1 cellular context compared by ENCODE assay signal in the genomic region with DNA sequence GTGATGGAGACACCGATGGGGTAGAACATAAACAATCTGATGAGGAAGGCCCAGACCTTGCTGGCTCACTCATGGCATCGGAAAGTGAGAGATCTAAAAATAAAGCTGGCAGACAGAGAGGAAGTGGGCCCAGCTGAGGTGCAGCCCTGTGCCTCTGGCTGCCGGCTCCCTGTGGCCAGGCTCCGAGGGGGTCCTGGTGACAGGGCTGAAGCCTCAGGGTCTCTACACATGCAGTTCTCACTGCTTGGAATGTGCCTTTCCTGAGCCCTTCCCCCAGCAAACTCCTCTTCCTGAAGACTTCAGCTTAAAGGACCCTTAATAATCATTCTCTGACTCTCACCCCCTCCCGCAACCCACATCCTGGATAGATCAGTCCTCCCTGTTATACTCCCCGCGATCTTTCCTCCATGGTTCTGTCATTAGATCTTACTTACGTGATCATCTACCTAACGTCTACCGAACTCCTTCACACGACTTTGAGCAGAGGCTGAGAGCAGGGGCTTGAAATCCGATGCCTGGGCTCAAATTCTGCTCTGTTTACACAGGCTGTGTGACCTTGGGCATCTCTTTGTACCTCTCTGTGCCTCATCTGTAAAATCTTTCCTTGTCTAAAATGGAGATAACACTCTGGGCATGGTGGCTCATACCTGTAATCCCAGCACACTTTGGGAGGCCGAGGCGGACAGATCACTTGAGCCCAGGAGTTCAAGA.
A peak's percentile ranks its signal among the peaks of the same experiment; 100 is the strongest.
TF ChIP-seq lines count a peak whose summit lies in the region.

No MANE protein-coding gene starts in this region.

TF ChIP-seq in GM12878, 131 proteins besides CTCF, POLR2A, EP300 and RAD21 (continued from another document):
- TF ChIP-seq GATAD2B (conservative IDR thresholded peaks at IDR 0.05; ENCODE audit: low read depth) (0 out of 2 replicates have a peak, but pooled peaks have one; percentile 26), NR2C1 (IDR thresholded peaks at IDR 0.05) (no peak), POLR2AphosphoS5 (IDR thresholded peaks at IDR 0.05; ENCODE audit: low read length) (0 out of 2 replicates have a peak, but pooled peaks have one; percentile 28), RUNX3 (IDR thresholded peaks at IDR 0.05; ENCODE audit: low read length) (no peak), POLR2AphosphoS2 (IDR thresholded peaks at IDR 0.05; ENCODE audit: low read depth, low read length) (no peak), TCF3 (IDR thresholded peaks at IDR 0.05; ENCODE audit: borderline replicate concordance, insufficient read depth, low read depth, low read length) (0 out of 2 replicates have a peak, but pooled peaks have one; percentile 42), JUNB (IDR thresholded peaks at IDR 0.05) (no peak), CBX3 (IDR thresholded peaks at IDR 0.05; ENCODE audit: borderline replicate concordance, low read depth) (no peak), TBL1XR1 (IDR thresholded peaks at IDR 0.05; ENCODE audit: low read depth, low read length) (peak; percentile 16; the same call in 1 of the 2 replicates), SREBF1 (IDR thresholded peaks at IDR 0.05; ENCODE audit: low read length) (no peak), ATF7 (IDR thresholded peaks at IDR 0.05; ENCODE audit: low read depth) (peak; percentile 6; the same call in 1 of the 2 replicates), CBFB (IDR thresholded peaks at IDR 0.05; ENCODE audit: low read depth) (peak; percentile 59; the same call in 1 of the 2 replicates), SKIL (IDR thresholded peaks at IDR 0.05; ENCODE audit: low read depth, poor library complexity, severe bottlenecking) (peak; percentile 96), CHD2 (IDR thresholded peaks at IDR 0.05; ENCODE audit: borderline replicate concordance, low read depth, low read length) (no peak), ZNF274 (IDR thresholded peaks at IDR 0.05; ENCODE audit: insufficient read depth, insufficient read length) (no peak), RFX5 (IDR thresholded peaks at IDR 0.05; ENCODE audit: low read depth, low read length) (no peak), MTA2 (IDR thresholded peaks at IDR 0.05; ENCODE audit: low read depth) (peak; percentile 45; the same call in 1 of the 2 replicates)
- TF ChIP-seq, protein P1, sequence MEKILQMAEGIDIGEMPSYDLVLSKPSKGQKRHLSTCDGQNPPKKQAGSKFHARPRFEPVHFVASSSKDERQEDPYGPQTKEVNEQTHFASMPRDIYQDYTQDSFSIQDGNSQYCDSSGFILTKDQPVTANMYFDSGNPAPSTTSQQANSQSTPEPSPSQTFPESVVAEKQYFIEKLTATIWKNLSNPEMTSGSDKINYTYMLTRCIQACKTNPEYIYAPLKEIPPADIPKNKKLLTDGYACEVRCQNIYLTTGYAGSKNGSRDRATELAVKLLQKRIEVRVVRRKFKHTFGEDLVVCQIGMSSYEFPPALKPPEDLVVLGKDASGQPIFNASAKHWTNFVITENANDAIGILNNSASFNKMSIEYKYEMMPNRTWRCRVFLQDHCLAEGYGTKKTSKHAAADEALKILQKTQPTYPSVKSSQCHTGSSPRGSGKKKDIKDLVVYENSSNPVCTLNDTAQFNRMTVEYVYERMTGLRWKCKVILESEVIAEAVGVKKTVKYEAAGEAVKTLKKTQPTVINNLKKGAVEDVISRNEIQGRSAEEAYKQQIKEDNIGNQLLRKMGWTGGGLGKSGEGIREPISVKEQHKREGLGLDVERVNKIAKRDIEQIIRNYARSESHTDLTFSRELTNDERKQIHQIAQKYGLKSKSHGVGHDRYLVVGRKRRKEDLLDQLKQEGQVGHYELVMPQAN (conservative IDR thresholded peaks at IDR 0.05) = no peak
- TF ChIP-seq, protein P2, sequence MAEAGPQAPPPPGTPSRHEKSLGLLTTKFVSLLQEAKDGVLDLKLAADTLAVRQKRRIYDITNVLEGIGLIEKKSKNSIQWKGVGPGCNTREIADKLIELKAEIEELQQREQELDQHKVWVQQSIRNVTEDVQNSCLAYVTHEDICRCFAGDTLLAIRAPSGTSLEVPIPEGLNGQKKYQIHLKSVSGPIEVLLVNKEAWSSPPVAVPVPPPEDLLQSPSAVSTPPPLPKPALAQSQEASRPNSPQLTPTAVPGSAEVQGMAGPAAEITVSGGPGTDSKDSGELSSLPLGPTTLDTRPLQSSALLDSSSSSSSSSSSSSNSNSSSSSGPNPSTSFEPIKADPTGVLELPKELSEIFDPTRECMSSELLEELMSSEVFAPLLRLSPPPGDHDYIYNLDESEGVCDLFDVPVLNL (IDR thresholded peaks at IDR 0.05; ENCODE audit: low read depth, low read length) = no peak
- TF ChIP-seq, protein P3, sequence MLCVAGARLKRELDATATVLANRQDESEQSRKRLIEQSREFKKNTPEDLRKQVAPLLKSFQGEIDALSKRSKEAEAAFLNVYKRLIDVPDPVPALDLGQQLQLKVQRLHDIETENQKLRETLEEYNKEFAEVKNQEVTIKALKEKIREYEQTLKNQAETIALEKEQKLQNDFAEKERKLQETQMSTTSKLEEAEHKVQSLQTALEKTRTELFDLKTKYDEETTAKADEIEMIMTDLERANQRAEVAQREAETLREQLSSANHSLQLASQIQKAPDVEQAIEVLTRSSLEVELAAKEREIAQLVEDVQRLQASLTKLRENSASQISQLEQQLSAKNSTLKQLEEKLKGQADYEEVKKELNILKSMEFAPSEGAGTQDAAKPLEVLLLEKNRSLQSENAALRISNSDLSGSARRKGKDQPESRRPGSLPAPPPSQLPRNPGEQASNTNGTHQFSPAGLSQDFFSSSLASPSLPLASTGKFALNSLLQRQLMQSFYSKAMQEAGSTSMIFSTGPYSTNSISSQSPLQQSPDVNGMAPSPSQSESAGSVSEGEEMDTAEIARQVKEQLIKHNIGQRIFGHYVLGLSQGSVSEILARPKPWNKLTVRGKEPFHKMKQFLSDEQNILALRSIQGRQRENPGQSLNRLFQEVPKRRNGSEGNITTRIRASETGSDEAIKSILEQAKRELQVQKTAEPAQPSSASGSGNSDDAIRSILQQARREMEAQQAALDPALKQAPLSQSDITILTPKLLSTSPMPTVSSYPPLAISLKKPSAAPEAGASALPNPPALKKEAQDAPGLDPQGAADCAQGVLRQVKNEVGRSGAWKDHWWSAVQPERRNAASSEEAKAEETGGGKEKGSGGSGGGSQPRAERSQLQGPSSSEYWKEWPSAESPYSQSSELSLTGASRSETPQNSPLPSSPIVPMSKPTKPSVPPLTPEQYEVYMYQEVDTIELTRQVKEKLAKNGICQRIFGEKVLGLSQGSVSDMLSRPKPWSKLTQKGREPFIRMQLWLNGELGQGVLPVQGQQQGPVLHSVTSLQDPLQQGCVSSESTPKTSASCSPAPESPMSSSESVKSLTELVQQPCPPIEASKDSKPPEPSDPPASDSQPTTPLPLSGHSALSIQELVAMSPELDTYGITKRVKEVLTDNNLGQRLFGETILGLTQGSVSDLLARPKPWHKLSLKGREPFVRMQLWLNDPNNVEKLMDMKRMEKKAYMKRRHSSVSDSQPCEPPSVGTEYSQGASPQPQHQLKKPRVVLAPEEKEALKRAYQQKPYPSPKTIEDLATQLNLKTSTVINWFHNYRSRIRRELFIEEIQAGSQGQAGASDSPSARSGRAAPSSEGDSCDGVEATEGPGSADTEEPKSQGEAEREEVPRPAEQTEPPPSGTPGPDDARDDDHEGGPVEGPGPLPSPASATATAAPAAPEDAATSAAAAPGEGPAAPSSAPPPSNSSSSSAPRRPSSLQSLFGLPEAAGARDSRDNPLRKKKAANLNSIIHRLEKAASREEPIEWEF (IDR thresholded peaks at IDR 0.05; ENCODE audit: insufficient replicate concordance, low read depth, low read length) = no peak
